13 cellular contexts compared by ENCODE assay signal in the genomic region with DNA sequence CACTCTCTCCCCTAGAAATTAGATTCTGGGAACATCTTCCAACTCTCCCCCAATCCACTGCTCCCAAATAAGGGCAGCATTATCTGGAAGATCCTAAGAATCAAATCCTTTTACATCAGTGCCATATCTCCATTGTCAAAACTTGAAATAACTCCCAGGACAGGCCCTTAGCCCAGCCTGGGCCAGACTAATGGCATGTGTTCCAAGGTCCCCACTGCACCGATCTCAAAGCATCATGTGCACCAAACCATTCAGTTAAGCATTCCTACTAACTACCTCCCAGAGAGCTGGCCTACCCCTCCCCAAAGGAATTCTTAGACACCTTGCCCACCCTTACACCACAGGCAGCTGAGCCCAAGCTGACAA. TPM values are rescaled to one million over a fixed set of nuclear protein-coding genes. Genes with fewer than 3 reads are reported as not detected.
DNase-seq lines count a peak whose midpoint lies in the region; ATAC-seq and TF ChIP-seq lines count a peak whose summit lies in the region.
"Had no signal": no experiment of that assay in that cellular context is flagged by ENCODE, and none has a peak within 500 bp of the region (broad histone marks: within the 10 kb centered on the region; RNA-seq: fewer than 3 reads in every experiment).

No MANE protein-coding gene starts in this region.

- no peak overlapping the region for H3K4me3 Mint-ChIP-seq in activated CD4-positive, alpha-beta T cell treated with anti-CD3 and anti-CD28 coated beads for 36 hours
- H3K4me3 Mint-ChIP-seq in stimulated activated memory B cell treated with anti-CD40 and anti-IgM and Interleukin-4, amounts not matched to agents 10 μg/mL and 1 μg/mL and 100 μg/mL, for 72 hours, result no peak overlapping the region
- H3K4me3 Mint-ChIP-seq: activated naive CD8-positive, alpha-beta T cell treated with anti-CD3 and anti-CD28 coated beads, Interleukin-2, amount 10 ng/mL, durations not matched to agents 7 days and 5 days had no signal

- H3K36me3 ChIP-seq in HEK293 (ENCODE audit: control insufficient read depth in 2 of 2, insufficient read depth in 1 of 2, low read length in 2 of 2), result no peaks in the 10 kb centered on the region

- H3K9me3 ChIP-seq in HEK293 (ENCODE audit: control insufficient read depth, insufficient read depth, low read depth, low read length), result no peaks in the 10 kb centered on the region
- H3K9me3 ChIP-seq: A549 had no signal

- H3K4me1 ChIP-seq in HEK293 (ENCODE audit: control insufficient read depth, insufficient read depth, low read length), result peaks cover 2% of the 10 kb centered on the region; the same call in 1 of the 2 replicates
- H3K4me1 ChIP-seq: A549 had no signal

- no peaks in the 10 kb centered on the region for H3K9me3 Mint-ChIP-seq in activated CD4-positive, alpha-beta T cell treated with anti-CD3 and anti-CD28 coated beads for 36 hours (ENCODE audit: low read depth)
- H3K9me3 Mint-ChIP-seq in stimulated activated memory B cell treated with anti-CD40 and anti-IgM and Interleukin-4, amounts not matched to agents 10 μg/mL and 1 μg/mL and 100 μg/mL, for 72 hours, result no peaks in the 10 kb centered on the region

- H3K27me3 Mint-ChIP-seq in activated CD4-positive, alpha-beta T cell treated with anti-CD3 and anti-CD28 coated beads for 36 hours, result no peaks in the 10 kb centered on the region
- no peaks in the 10 kb centered on the region for H3K27me3 Mint-ChIP-seq in stimulated activated memory B cell treated with anti-CD40 and anti-IgM and Interleukin-4, amounts not matched to agents 10 μg/mL and 1 μg/mL and 100 μg/mL, for 72 hours

- POLR2A ChIA-PET in activated CD4-positive, alpha-beta T cell treated with anti-CD3 and anti-CD28 coated beads for 36 hours (lab: Charles Lee), result no interaction called here
- POLR2A ChIA-PET in HEK293 (lab: Yijun Ruan, JAX), result interaction anchor here (1.0 kb wide), 1 partner anchor 140 kb away, joined by 3 read pairs; no protein-coding TSS in a partner anchor

- intact Hi-C loops in activated CD4-positive, alpha-beta T cell treated with anti-CD3 and anti-CD28 coated beads for 36 hours (cut with DNase I, micrococcal nuclease), result loop anchor here (1.0 to 10.0 kb wide), 3 partner anchors 64 to 958 kb away; no protein-coding TSS in a partner anchor

- CTCF ChIA-PET in activated CD4-positive, alpha-beta T cell treated with anti-CD3 and anti-CD28 coated beads for 36 hours (lab: Charles Lee), result interaction anchor here (0.6 to 17.2 kb wide), 14 partner anchors 7 to 148 kb away, joined by 3 to 322 read pairs (median 6); no protein-coding TSS in a partner anchor
- CTCF ChIA-PET in HEK293 (lab: Yijun Ruan, JAX), result interaction anchor here (0.6 to 8.5 kb wide), 32 partner anchors 9 to 1171 kb away, joined by 3 to 122 read pairs (median 4); no protein-coding TSS in a partner anchor

- H3K4me3 ChIP-seq in HEK293 (ENCODE audit: low read depth, low read length), result no peak overlapping the region
- H3K4me3 ChIP-seq: A549 had no signal

- H3K4me1 Mint-ChIP-seq in activated CD4-positive, alpha-beta T cell treated with anti-CD3 and anti-CD28 coated beads for 36 hours, result no peaks in the 10 kb centered on the region
- H3K4me1 Mint-ChIP-seq in stimulated activated memory B cell treated with anti-CD40 and anti-IgM and Interleukin-4, amounts not matched to agents 10 μg/mL and 1 μg/mL and 100 μg/mL, for 72 hours, result peaks cover 52% of the 10 kb centered on the region

- DNase-seq in activated CD4-positive, alpha-beta T cell treated with anti-CD3 and anti-CD28 coated beads for 36 hours, result no peak
- DNase-seq in activated CD4-positive, alpha-beta T cell treated with anti-CD3 and anti-CD28 coated beads for 1 hour, result no peak
- DNase-seq in OCI-M1 (lab: John Stamatoyannopoulos, UW) (no peak), NCI-H1436 treated with DMSO at 0.1 percent for 48 hours (lab: John Stamatoyannopoulos, UW) (no peak)
- no peak for DNase-seq in stimulated activated CD4-positive, alpha-beta T cell treated with anti-CD3 and anti-CD28 coated beads, Interleukin-15, amount 100 ng/mL, for 24 hours

- H3K27ac Mint-ChIP-seq in activated CD4-positive, alpha-beta T cell treated with anti-CD3 and anti-CD28 coated beads for 36 hours, result no peak overlapping the region
- H3K27ac Mint-ChIP-seq in stimulated activated memory B cell treated with anti-CD40 and anti-IgM and Interleukin-4, amounts not matched to agents 10 μg/mL and 1 μg/mL and 100 μg/mL, for 72 hours, result peak overlapping the region; percentile 86
- H3K27ac Mint-ChIP-seq: activated naive CD8-positive, alpha-beta T cell treated with anti-CD3 and anti-CD28 coated beads, Interleukin-2, amount 10 ng/mL, durations not matched to agents 7 days and 5 days had no signal

- H3K36me3 Mint-ChIP-seq in activated CD4-positive, alpha-beta T cell treated with anti-CD3 and anti-CD28 coated beads for 36 hours (ENCODE audit: low read depth), result no peaks in the 10 kb centered on the region
- H3K36me3 Mint-ChIP-seq in stimulated activated memory B cell treated with anti-CD40 and anti-IgM and Interleukin-4, amounts not matched to agents 10 μg/mL and 1 μg/mL and 100 μg/mL, for 72 hours, result no peaks in the 10 kb centered on the region

- ATAC-seq in activated CD4-positive, alpha-beta T cell treated with anti-CD3 and anti-CD28 coated beads for 36 hours, result peak; percentile 30
- ATAC-seq in stimulated activated memory B cell treated with anti-CD40 and anti-IgM and Interleukin-4, amounts not matched to agents 10 μg/mL and 1 μg/mL and 100 μg/mL, for 72 hours, result no peak

- no peak overlapping the region for H3K27ac ChIP-seq in HEK293 (ENCODE audit: extremely low read depth, low read depth, low read length)
- H3K27ac ChIP-seq: A549 had no signal

- TF ChIP-seq CTCF in HEK293 (tag by site-specific recombination; IDR thresholded peaks at IDR 0.05) (no peak), LNCAP (IDR thresholded peaks at IDR 0.05) (peak; percentile 10; the same call in 1 of the 2 replicates)

TF ChIP-seq in HEK293, 187 proteins besides CTCF, POLR2A, EP300 and RAD21:
- TF ChIP-seq SCRT2 (tag by site-specific recombination; IDR thresholded peaks at IDR 0.05), result peak; percentile 54; the same call in 1 of the 2 replicates
- TF ChIP-seq, protein P1, sequence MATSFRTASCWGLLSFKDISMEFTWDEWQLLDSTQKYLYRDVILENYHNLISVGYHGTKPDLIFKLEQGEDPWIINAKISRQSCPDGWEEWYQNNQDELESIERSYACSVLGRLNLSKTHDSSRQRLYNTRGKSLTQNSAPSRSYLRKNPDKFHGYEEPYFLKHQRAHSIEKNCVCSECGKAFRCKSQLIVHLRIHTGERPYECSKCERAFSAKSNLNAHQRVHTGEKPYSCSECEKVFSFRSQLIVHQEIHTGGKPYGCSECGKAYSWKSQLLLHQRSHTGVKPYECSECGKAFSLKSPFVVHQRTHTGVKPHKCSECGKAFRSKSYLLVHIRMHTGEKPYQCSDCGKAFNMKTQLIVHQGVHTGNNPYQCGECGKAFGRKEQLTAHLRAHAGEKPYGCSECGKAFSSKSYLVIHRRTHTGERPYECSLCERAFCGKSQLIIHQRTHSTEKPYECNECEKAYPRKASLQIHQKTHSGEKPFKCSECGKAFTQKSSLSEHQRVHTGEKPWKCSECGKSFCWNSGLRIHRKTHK (tag by site-specific recombination; IDR thresholded peaks at IDR 0.05), result no peak
- TF ChIP-seq ZBTB17 (tag by site-specific recombination; IDR thresholded peaks at IDR 0.05), result no peak

RNA-seq across cellular contexts. Expression of a gene that starts 44.2 kb away (rescaled TPM):
- total RNA-seq in activated CD4-positive, alpha-beta T cell treated with anti-CD3 and anti-CD28 coated beads for 36 hours, result 10 to 100 TPM in 1 of 2 experiments, 1 to 10 TPM in 1; 9.6 to 10.0 TPM
- total RNA-seq: endothelial cell of umbilical vein, glomerular endothelial cell, H7 had no signal
